Comparison of ENCODE assay signal across 19 cellular contexts in genomic region chr14:69868363-69868963, GRCh38.
"Had no signal": no experiment of that assay in that cellular context is flagged by ENCODE, and none has a peak within 500 bp of the region (broad histone marks: within the 10 kb centered on the region; RNA-seq: fewer than 3 reads in every experiment).

No MANE protein-coding gene starts in this region.

- H3K4me1 Mint-ChIP-seq: naive B cell, nephron had no signal

- H3K27ac Mint-ChIP-seq: naive B cell, nephron, progenitor cell of endocrine pancreas had no signal

- H3K27me3 Mint-ChIP-seq: progenitor cell of endocrine pancreas had no signal

- H3K27ac ChIP-seq: dorsolateral prefrontal cortex, heart left ventricle, pancreas, tibial nerve had no signal

- H3K27me3 ChIP-seq: pancreas, tibial nerve had no signal

- H3K4me1 ChIP-seq: heart left ventricle, pancreas, tibial nerve had no signal

- ATAC-seq: heart left ventricle, left colon, pancreas, right cardiac atrium had no signal

- DNase-seq: cortex of kidney; dorsolateral prefrontal cortex; effector CD8-positive, alpha-beta T cell; heart left ventricle; hippocampal formation; left colon; mesendoderm; naive B cell; occipital lobe; pancreas; right cardiac atrium; small intestine; stimulated activated CD4-positive, alpha-beta T cell treated with anti-CD3 and anti-CD28 coated beads, Interleukin-12 subunit alpha, Interleukin-12 subunit beta, amount 100 ng/mL, for 4 hours; stimulated activated CD4-positive, alpha-beta T cell treated with anti-CD3 and anti-CD28 coated beads, Interleukin-2, amount 100 ng/mL, for 48 hours; stimulated activated naive CD4-positive, alpha-beta T cell treated with Interleukin-2 at 50 U/mL for 16 hours had no signal

- H3K4me3 ChIP-seq: dorsolateral prefrontal cortex, heart left ventricle, pancreas, tibial nerve had no signal

- H3K36me3 ChIP-seq: heart left ventricle, pancreas, tibial nerve had no signal

- H3K9me3 ChIP-seq: pancreas had no signal

- H3K4me3 Mint-ChIP-seq: naive B cell, nephron had no signal

- FAIRE-seq: frontal cortex, pancreas, small intestine had no signal
